8 cellular contexts compared by ENCODE assay signal in the genomic region with DNA sequence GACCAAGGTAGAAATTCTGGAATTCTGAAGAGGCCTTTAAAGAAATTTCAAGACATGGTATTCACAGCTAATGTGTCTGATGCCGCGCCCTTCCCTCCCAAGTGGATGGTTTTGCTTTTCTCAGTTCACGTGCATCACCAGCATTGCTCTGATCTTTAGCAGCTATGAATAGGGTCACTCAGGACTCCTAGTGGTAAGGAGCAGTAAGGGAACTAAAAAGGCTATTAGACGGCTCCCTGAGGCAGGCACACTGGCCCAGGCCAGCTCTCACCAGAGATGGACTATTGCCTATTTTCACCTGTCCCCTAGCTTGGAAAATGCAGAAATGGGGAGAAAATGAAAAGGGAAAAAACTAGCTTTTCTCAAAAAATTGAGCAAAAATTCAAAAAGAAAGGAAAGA.
DNase-seq lines count a peak whose midpoint lies in the region; ATAC-seq and TF ChIP-seq lines count a peak whose summit lies in the region.

No MANE protein-coding gene starts in this region.

- TF ChIP-seq CTCF in GM13977 (IDR thresholded peaks at IDR 0.05; ENCODE audit: extremely low read depth, insufficient read depth, missing control alignments) (peak; percentile 31), RWPE1 (conservative IDR thresholded peaks at IDR 0.05; ENCODE audit: low read depth) (no peak)

- intact Hi-C loops in cardiac septum (cut with DNase I) = no loop called here

- in situ Hi-C loops in GM13977 (cut with MboI; ENCODE audit: low pct_unique_long_range_greater_than_20kb, low sequenced_read_pairs, unreplicated experiment) = no loop called here

- peak; percentile 10 for DNase-seq in 8988T
- no peak for DNase-seq in GM13977 (ENCODE audit: low spot score)
- peak; percentile 9 for DNase-seq in RWPE1 (ENCODE audit: low spot score)
- DNase-seq in left kidney (ENCODE audit: low read depth, low spot score) = peak; percentile 37
- DNase-seq in NCI-H2029 (lab: John Stamatoyannopoulos, UW) = no peak
- no peak for DNase-seq in activated CD8-positive, alpha-beta memory T cell treated with anti-CD3 and anti-CD28 coated beads, Interleukin-2, amount 50 U/mL, for 48 hours
- DNase-seq in cardiac septum (ENCODE audit: low spot score) = no peak

- POLR2A ChIA-PET in RWPE1 (lab: Yijun Ruan, JAX; ENCODE audit: low non-redundant PET) = no interaction called here

- ATAC-seq in HG02870 (IDR thresholded peaks at IDR 0.05; ENCODE audit: unreplicated experiment) = peak; percentile 52

- no peak overlapping the region for H3K27ac ChIP-seq in RWPE1

- CTCF ChIA-PET in RWPE1 (lab: Yijun Ruan, JAX) = interaction anchor here (0.6 to 0.8 kb wide), 2 partner anchors 447 to 526 kb away, joined by 5 to 6 read pairs; partner anchors contain the start of gene RASGEF1B

Comparison
In these comparisons a context has a peak if more than half of its experiments do, and no peak if none do; other contexts are left out.
1. DNase-seq: peak in 8988T (single experiment), RWPE1 (single experiment) and left kidney (single experiment); none in GM13977 (single experiment), NCI-H2029 (single experiment), activated CD8-positive, alpha-beta memory T cell treated with anti-CD3 and anti-CD28 coated beads, Interleukin-2, amount 50 U/mL, for 48 hours (single experiment) and cardiac septum (single experiment).